2 cellular contexts compared by ENCODE assay signal in the genomic region with DNA sequence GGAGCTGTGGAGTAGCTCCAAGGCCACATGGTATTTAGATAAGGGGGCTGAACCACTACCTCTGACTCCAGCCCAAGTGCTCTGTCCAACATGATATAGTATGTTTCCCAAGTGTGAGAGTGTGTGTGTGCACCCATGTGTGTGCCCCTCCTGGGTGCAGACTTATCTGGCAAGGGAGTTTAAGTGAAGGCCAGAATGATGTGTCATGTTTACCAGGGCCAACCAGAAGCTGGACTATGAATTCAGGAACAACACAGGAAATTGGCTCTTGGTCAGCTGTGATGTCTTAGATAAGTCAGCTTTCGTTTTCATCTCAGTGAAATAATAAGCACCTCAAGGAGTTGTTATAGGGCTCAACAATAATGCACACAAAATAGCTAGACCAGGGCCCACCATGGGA.
TF ChIP-seq lines count a peak whose summit lies in the region.

No MANE protein-coding gene starts in this region.

TF ChIP-seq in IMR-90, 13 proteins besides CTCF, POLR2A, EP300 and RAD21 (continued from another document):
- TF ChIP-seq, protein P1, sequence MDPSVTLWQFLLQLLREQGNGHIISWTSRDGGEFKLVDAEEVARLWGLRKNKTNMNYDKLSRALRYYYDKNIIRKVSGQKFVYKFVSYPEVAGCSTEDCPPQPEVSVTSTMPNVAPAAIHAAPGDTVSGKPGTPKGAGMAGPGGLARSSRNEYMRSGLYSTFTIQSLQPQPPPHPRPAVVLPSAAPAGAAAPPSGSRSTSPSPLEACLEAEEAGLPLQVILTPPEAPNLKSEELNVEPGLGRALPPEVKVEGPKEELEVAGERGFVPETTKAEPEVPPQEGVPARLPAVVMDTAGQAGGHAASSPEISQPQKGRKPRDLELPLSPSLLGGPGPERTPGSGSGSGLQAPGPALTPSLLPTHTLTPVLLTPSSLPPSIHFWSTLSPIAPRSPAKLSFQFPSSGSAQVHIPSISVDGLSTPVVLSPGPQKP (IDR thresholded peaks at IDR 0.05; ENCODE audit: borderline replicate concordance, low read depth, low read length), result no peak
- TF ChIP-seq MAZ (IDR thresholded peaks at IDR 0.05; ENCODE audit: borderline replicate concordance, low read depth, low read length), result 0 out of 2 replicates have a peak, but pooled peaks have one; percentile 16
TF ChIP-seq in IMR-90: peak in this region for 2.

TF ChIP-seq in endothelial cell of umbilical vein, 7 proteins besides CTCF, POLR2A, EP300 and RAD21 (continued from another document):
- TF ChIP-seq GATA2 (IDR thresholded peaks at IDR 0.05; ENCODE audit: insufficient read depth, insufficient read length, low read depth, low read length) (peak; percentile 97), JUN (IDR thresholded peaks at IDR 0.05; ENCODE audit: borderline replicate concordance, insufficient read depth, insufficient read length, low read depth) (peak; percentile 78), EZH2 (IDR thresholded peaks at IDR 0.05; ENCODE audit: borderline replicate concordance, low read depth, low read length, severe bottlenecking) (no peak)
TF ChIP-seq in endothelial cell of umbilical vein: peak in this region for 4.
